In the genomic region with DNA sequence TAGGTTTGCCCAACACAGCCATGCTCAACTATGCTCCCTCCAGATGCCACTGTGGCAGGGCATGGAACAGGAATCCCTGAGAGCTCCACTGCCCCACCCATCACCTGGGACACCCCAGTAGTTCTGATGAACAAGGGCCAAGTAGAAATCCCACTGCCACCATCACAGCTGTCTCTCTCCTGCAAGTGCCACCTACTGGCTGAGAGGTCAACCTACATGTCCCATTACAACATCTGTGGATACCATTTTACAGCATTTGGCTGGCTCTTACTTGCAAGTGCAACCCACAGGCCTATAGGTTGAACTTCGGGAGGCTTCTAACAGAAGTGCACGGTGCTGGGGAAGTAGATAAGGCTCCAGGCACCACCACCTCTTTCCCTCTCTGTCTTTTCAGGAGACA, we compare ENCODE assay signal across 1 cellular context.
TF ChIP-seq lines count a peak whose summit lies in the region.

No MANE protein-coding gene starts in this region.

TF ChIP-seq in HCT116, 20 proteins besides CTCF, POLR2A, EP300 and RAD21 (continued from another document):
- TF ChIP-seq, protein P1, sequence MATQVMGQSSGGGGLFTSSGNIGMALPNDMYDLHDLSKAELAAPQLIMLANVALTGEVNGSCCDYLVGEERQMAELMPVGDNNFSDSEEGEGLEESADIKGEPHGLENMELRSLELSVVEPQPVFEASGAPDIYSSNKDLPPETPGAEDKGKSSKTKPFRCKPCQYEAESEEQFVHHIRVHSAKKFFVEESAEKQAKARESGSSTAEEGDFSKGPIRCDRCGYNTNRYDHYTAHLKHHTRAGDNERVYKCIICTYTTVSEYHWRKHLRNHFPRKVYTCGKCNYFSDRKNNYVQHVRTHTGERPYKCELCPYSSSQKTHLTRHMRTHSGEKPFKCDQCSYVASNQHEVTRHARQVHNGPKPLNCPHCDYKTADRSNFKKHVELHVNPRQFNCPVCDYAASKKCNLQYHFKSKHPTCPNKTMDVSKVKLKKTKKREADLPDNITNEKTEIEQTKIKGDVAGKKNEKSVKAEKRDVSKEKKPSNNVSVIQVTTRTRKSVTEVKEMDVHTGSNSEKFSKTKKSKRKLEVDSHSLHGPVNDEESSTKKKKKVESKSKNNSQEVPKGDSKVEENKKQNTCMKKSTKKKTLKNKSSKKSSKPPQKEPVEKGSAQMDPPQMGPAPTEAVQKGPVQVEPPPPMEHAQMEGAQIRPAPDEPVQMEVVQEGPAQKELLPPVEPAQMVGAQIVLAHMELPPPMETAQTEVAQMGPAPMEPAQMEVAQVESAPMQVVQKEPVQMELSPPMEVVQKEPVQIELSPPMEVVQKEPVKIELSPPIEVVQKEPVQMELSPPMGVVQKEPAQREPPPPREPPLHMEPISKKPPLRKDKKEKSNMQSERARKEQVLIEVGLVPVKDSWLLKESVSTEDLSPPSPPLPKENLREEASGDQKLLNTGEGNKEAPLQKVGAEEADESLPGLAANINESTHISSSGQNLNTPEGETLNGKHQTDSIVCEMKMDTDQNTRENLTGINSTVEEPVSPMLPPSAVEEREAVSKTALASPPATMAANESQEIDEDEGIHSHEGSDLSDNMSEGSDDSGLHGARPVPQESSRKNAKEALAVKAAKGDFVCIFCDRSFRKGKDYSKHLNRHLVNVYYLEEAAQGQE (IDR thresholded peaks at IDR 0.05; ENCODE audit: low read depth): no peak
- no peak for TF ChIP-seq ZFX (IDR thresholded peaks at IDR 0.05)
- TF ChIP-seq CEBPB (IDR thresholded peaks at IDR 0.05; ENCODE audit: low read depth): no peak
- TF ChIP-seq, protein P2, sequence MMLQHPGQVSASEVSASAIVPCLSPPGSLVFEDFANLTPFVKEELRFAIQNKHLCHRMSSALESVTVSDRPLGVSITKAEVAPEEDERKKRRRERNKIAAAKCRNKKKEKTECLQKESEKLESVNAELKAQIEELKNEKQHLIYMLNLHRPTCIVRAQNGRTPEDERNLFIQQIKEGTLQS (IDR thresholded peaks at IDR 0.05): no peak
- no peak for TF ChIP-seq ZNF274 (IDR thresholded peaks at IDR 0.05; ENCODE audit: low read depth, low read length)
- no peak for TF ChIP-seq YY1 (IDR thresholded peaks at IDR 0.05; ENCODE audit: extremely low read depth, insufficient replicate concordance, low read depth, low read length)
- no peak for TF ChIP-seq TCF7L2 (IDR thresholded peaks at IDR 0.05; ENCODE audit: borderline replicate concordance, extremely low read depth, insufficient read depth, insufficient read length)
- TF ChIP-seq SIN3A (IDR thresholded peaks at IDR 0.05; ENCODE audit: low read depth): no peak
- no peak for TF ChIP-seq CBX3 (IDR thresholded peaks at IDR 0.05; ENCODE audit: low read depth)
- TF ChIP-seq, protein P3, sequence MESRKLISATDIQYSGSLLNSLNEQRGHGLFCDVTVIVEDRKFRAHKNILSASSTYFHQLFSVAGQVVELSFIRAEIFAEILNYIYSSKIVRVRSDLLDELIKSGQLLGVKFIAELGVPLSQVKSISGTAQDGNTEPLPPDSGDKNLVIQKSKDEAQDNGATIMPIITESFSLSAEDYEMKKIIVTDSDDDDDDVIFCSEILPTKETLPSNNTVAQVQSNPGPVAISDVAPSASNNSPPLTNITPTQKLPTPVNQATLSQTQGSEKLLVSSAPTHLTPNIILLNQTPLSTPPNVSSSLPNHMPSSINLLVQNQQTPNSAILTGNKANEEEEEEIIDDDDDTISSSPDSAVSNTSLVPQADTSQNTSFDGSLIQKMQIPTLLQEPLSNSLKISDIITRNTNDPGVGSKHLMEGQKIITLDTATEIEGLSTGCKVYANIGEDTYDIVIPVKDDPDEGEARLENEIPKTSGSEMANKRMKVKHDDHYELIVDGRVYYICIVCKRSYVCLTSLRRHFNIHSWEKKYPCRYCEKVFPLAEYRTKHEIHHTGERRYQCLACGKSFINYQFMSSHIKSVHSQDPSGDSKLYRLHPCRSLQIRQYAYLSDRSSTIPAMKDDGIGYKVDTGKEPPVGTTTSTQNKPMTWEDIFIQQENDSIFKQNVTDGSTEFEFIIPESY (IDR thresholded peaks at IDR 0.05; ENCODE audit: extremely low read depth, insufficient replicate concordance, low read length): no peak
